In the genomic region with DNA sequence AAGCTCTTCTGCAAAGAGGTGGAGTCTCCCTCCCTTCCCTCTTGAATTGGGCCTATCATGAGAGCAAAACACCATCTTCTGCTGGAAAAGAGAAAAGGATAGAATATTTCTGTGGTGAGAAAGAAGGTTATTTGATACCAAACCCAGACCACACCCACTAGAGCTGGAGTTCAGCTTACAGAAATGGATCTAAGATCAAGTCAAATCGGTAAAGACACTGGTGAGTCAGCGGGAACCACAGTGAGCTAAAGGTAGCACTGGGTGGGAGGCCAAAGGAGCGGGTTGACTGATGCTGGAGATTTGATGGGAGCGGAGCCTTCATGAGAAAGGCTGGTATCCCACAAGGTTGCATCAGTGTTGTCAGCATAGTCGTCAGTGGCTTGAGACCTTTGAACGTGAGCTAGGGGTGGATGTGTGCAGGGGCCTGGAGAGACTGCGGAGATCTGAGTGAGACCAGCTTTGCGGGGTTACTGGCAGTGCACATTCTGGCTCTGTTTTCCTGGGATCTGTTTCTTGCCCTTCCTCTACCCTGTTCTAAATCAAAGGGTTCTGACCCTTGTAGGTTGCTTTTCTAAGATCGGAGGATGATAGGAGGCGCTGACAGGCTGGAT, we compare ENCODE assay signal across 14 cellular contexts.
DNase-seq lines count a peak whose midpoint lies in the region; ATAC-seq, FAIRE-seq and TF ChIP-seq lines count a peak whose summit lies in the region.
"Had no signal": no experiment of that assay in that cellular context is flagged by ENCODE, and none has a peak within 500 bp of the region (broad histone marks: within the 10 kb centered on the region; RNA-seq: fewer than 3 reads in every experiment).

No MANE protein-coding gene starts in this region.

- no peak overlapping the region for H3K56ac ChIP-seq in H1 (replicated peaks; ENCODE audit: insufficient read length, low read depth, low read length)

- H3K27me3 ChIP-seq in H1 (replicated peaks in 1 of 4; ENCODE audit: control insufficient read depth in 3 of 4, extremely low read depth in 1 of 4, insufficient read depth in 3 of 4, low read length in 3 of 4) (no peaks in the 10 kb centered on the region), trophoblast cell (ENCODE audit: insufficient read depth, low read length) (no peaks in the 10 kb centered on the region)
- H3K27me3 ChIP-seq: breast epithelium, tibial nerve had no signal

- H2AFZ ChIP-seq in H1 (ENCODE audit: low read length) (peak overlapping the region; percentile 70; the same call in 1 of the 2 replicates), trophoblast cell (ENCODE audit: insufficient read depth, low read length, poor library complexity) (peak overlapping the region; percentile 21)

- no peak overlapping the region for H2BK20ac ChIP-seq in H1 (ENCODE audit: low read length)

- no peaks in the 10 kb centered on the region for H3K79me2 ChIP-seq in H1 (ENCODE audit: control insufficient read depth in 1 of 2, insufficient read depth in 2 of 2, low read length in 2 of 2)
- no peaks in the 10 kb centered on the region for H3K79me2 ChIP-seq in trophoblast cell (ENCODE audit: control insufficient read depth, insufficient read depth, low read length, poor library complexity)

- H2AK5ac ChIP-seq in H1 (ENCODE audit: low read depth, low read length) (no peak overlapping the region), trophoblast cell (ENCODE audit: low read length) (no peak overlapping the region)

- no peak for FAIRE-seq in H1 (lab: Jason Lieb, UNC)
- FAIRE-seq: A549, endometrium, RCC 7860 had no signal

- no peaks in the 10 kb centered on the region for H3K9me3 Mint-ChIP-seq in activated CD4-positive, alpha-beta memory T cell treated with anti-CD3 and anti-CD28 coated beads for 36 hours
- H3K9me3 Mint-ChIP-seq in activated CD4-positive, alpha-beta memory T cell treated with anti-CD3 and anti-CD28 coated beads, Interleukin-2, amount 10 ng/mL, durations not matched to agents 7 days and 5 days: no peaks in the 10 kb centered on the region

- TF ChIP-seq CTCF in H1 (IDR thresholded peaks at IDR 0.05; ENCODE audit: control extremely low read depth in 1 of 3, insufficient read depth in 1 of 3, low read depth in 1 of 3, low read length in 3 of 3): no peak

- H3K4me1 ChIP-seq in H1 (replicated peaks in 1 of 4; ENCODE audit: control insufficient read depth in 3 of 4, insufficient read depth in 4 of 4, low read length in 3 of 4) (peaks cover 0 to 6% (median under 1%) of the 10 kb centered on the region in 4 experiments; a peak in 2 of 7 replicates), trophoblast cell (ENCODE audit: control insufficient read depth in 1 of 2, insufficient read depth in 2 of 2, low read length in 2 of 2) (peaks cover 8 to 22% of the 10 kb centered on the region in 2 experiments)
- H3K4me1 ChIP-seq: A549, breast epithelium, tibial nerve had no signal

- H3K4me3 ChIP-seq in H1 (ENCODE audit: extremely low read depth in 1 of 4, insufficient read depth in 2 of 4, low read depth in 3 of 4, low read length in 4 of 4) (no peak overlapping the region), trophoblast cell (ENCODE audit: low read depth, low read length) (no peak overlapping the region)
- H3K4me3 ChIP-seq: A549, breast epithelium, tibial nerve had no signal

- TF ChIP-seq POLR2A in H1 (IDR thresholded peaks at IDR 0.05; ENCODE audit: control extremely low read depth in 1 of 2, low read depth in 2 of 2, low read length in 2 of 2) (no peak), erythroblast (IDR thresholded peaks at IDR 0.05; ENCODE audit: low read length) (no peak)

- peak; percentile 70 for DNase-seq in activated CD4-positive, alpha-beta memory T cell treated with anti-CD3 and anti-CD28 coated beads for 36 hours
- no peak for DNase-seq in activated CD4-positive, alpha-beta memory T cell treated with anti-CD3 and anti-CD28 coated beads, Interleukin-2, amount 10 ng/mL, durations not matched to agents 7 days and 5 days
- DNase-seq in M059J (ENCODE audit: low read depth) (peak; percentile 67), H1 (ENCODE audit: low read depth in 1 of 2, low spot score in 2 of 2) (no peak), trophoblast cell (peak; percentile 52 to 66), erythroblast (lab: John Stamatoyannopoulos, UW) (no peak), NOMO-1 (lab: John Stamatoyannopoulos, UW; ENCODE audit: unreplicated experiment in 2 of 2) (no peak)
- DNase-seq: NCI-H446 treated with DMSO at 0.1 percent for 48 hours had no signal

- POLR2A ChIA-PET in activated CD4-positive, alpha-beta memory T cell treated with anti-CD3 and anti-CD28 coated beads for 36 hours (lab: Charles Lee): no interaction called here
- POLR2A ChIA-PET in activated CD4-positive, alpha-beta memory T cell treated with anti-CD3 and anti-CD28 coated beads, Interleukin-2, amount 10 ng/mL, durations not matched to agents 7 days and 5 days (lab: Charles Lee): no interaction called here
- POLR2A ChIA-PET in H1 (lab: Charles Lee; ENCODE audit: partially characterized antibody): interaction anchor here (1.1 kb wide), 1 partner anchor 13 kb away, joined by 3 read pairs; no protein-coding TSS in a partner anchor

- peaks cover 2% of the 10 kb centered on the region for H3K4me1 Mint-ChIP-seq in activated CD4-positive, alpha-beta memory T cell treated with anti-CD3 and anti-CD28 coated beads for 36 hours (ENCODE audit: low read depth)
- peaks cover 5% of the 10 kb centered on the region for H3K4me1 Mint-ChIP-seq in activated CD4-positive, alpha-beta memory T cell treated with anti-CD3 and anti-CD28 coated beads, Interleukin-2, amount 10 ng/mL, durations not matched to agents 7 days and 5 days

- no peak overlapping the region for H3K9ac ChIP-seq in H1 (replicated peaks in 1 of 4; ENCODE audit: extremely low read depth in 1 of 4, low read depth in 3 of 4, low read length in 3 of 4)
- H3K9ac ChIP-seq in trophoblast cell (ENCODE audit: low read length): no peak overlapping the region

- H3K27ac ChIP-seq in H1 (ENCODE audit: low read depth, low read length): no peak overlapping the region
- peak overlapping the region; percentile 96 for H3K27ac ChIP-seq in trophoblast cell (ENCODE audit: low read depth, low read length)
- H3K27ac ChIP-seq: A549, breast epithelium, tibial nerve had no signal

- H3K36me3 Mint-ChIP-seq in activated CD4-positive, alpha-beta memory T cell treated with anti-CD3 and anti-CD28 coated beads for 36 hours: no peaks in the 10 kb centered on the region
- no peaks in the 10 kb centered on the region for H3K36me3 Mint-ChIP-seq in activated CD4-positive, alpha-beta memory T cell treated with anti-CD3 and anti-CD28 coated beads, Interleukin-2, amount 10 ng/mL, durations not matched to agents 7 days and 5 days (ENCODE audit: low read depth)

- H3K18ac ChIP-seq in H1 (ENCODE audit: extremely low read depth, low read length): no peak overlapping the region
- peak overlapping the region; percentile 10 for H3K18ac ChIP-seq in trophoblast cell (ENCODE audit: low read length)

- no peak overlapping the region for H3K23ac ChIP-seq in H1 (ENCODE audit: insufficient read length)
- H3K23ac ChIP-seq in trophoblast cell (ENCODE audit: low read length): no peak overlapping the region

- H3K23me2 ChIP-seq in H1 (ENCODE audit: low read depth, low read length): no peaks in the 10 kb centered on the region

- peaks cover 11% of the 10 kb centered on the region for H3K27me3 Mint-ChIP-seq in activated CD4-positive, alpha-beta memory T cell treated with anti-CD3 and anti-CD28 coated beads for 36 hours
- peaks cover 27% of the 10 kb centered on the region for H3K27me3 Mint-ChIP-seq in activated CD4-positive, alpha-beta memory T cell treated with anti-CD3 and anti-CD28 coated beads, Interleukin-2, amount 10 ng/mL, durations not matched to agents 7 days and 5 days

- H3K9me3 ChIP-seq in H1 (ENCODE audit: insufficient read depth in 2 of 2, low read depth in 1 of 2, low read length in 1 of 2) (no peaks in the 10 kb centered on the region), trophoblast cell (ENCODE audit: insufficient read depth, low read depth, low read length) (no peaks in the 10 kb centered on the region)
- H3K9me3 ChIP-seq: A549, breast epithelium, tibial nerve had no signal

- WGBS in H1 (ENCODE audit: extremely low coverage in 1 of 2, insufficient coverage in 1 of 2, insufficient read length in 1 of 2, insufficient replicate concordance in 2 of 2, low coverage in 1 of 2, low lambda C conversion rate in 2 of 2, missing lambda C conversion rate in 1 of 2), 2 experiments: 92% methylated on average over 9 of the region's 10 CpGs; no CpG with 5 or more reads in 1 of the 2 experiments
- WGBS in trophoblast cell (ENCODE audit: extremely low coverage, insufficient coverage, insufficient read length): no CpG with 5 or more reads among the region's 10 CpGs

- no peak overlapping the region for H3K4me3 Mint-ChIP-seq in activated CD4-positive, alpha-beta memory T cell treated with anti-CD3 and anti-CD28 coated beads for 36 hours
- H3K4me3 Mint-ChIP-seq in activated CD4-positive, alpha-beta memory T cell treated with anti-CD3 and anti-CD28 coated beads, Interleukin-2, amount 10 ng/mL, durations not matched to agents 7 days and 5 days: no peak overlapping the region

- peak overlapping the region; percentile 24 for H4K12ac ChIP-seq in trophoblast cell (ENCODE audit: low read depth, low read length)

- H3K4ac ChIP-seq in H1 (replicated peaks; ENCODE audit: insufficient read length, low read depth, low read length): no peak overlapping the region
- H3K4ac ChIP-seq in trophoblast cell (ENCODE audit: low read depth, low read length): peak overlapping the region; percentile 8

- H3K14ac ChIP-seq in H1 (ENCODE audit: insufficient read length) (no peak overlapping the region), trophoblast cell (ENCODE audit: low read length) (peak overlapping the region; percentile 71)

- intact Hi-C loops in activated CD4-positive, alpha-beta memory T cell treated with anti-CD3 and anti-CD28 coated beads for 36 hours (cut with micrococcal nuclease): loop anchor here (1.0 kb wide), 1 partner anchor 409 kb away; no protein-coding TSS in a partner anchor

- H2BK5ac ChIP-seq in H1 (ENCODE audit: low read depth, low read length) (no peak overlapping the region), trophoblast cell (ENCODE audit: low read depth, low read length, poor library complexity) (peak overlapping the region; percentile 84)

- ATAC-seq in HG02852 (IDR thresholded peaks at IDR 0.05; ENCODE audit: unreplicated experiment): no peak
- ATAC-seq: A549 had no signal

- H3K4me2 ChIP-seq in H1 (ENCODE audit: insufficient read depth in 1 of 2, low read depth in 2 of 2, low read length in 2 of 2) (no peak overlapping the region), trophoblast cell (ENCODE audit: low read length) (peak overlapping the region; percentile 28)
- H3K4me2 ChIP-seq: A549 had no signal

- CTCF ChIA-PET in activated CD4-positive, alpha-beta memory T cell treated with anti-CD3 and anti-CD28 coated beads for 36 hours (lab: Charles Lee): no interaction called here
- CTCF ChIA-PET in activated CD4-positive, alpha-beta memory T cell treated with anti-CD3 and anti-CD28 coated beads, Interleukin-2, amount 10 ng/mL, durations not matched to agents 7 days and 5 days (lab: Charles Lee): interaction anchor here (0.8 to 4.2 kb wide), 2 partner anchors 13 to 32 kb away, joined by 3 to 15 read pairs; no protein-coding TSS in a partner anchor
- CTCF ChIA-PET in H1 (lab: Charles Lee; ENCODE audit: partially characterized antibody): interaction anchor here (0.6 to 3.2 kb wide), 5 partner anchors 10 to 218 kb away, joined by 3 to 18 read pairs (median 6); no protein-coding TSS in a partner anchor

- H3K36me3 ChIP-seq in H1 (ENCODE audit: control insufficient read depth in 2 of 4, insufficient read depth in 4 of 4, low read length in 3 of 4) (no peaks in the 10 kb centered on the region), trophoblast cell (ENCODE audit: control insufficient read depth in 1 of 2, insufficient read depth in 2 of 2, low read length in 2 of 2) (no peaks in the 10 kb centered on the region)
- H3K36me3 ChIP-seq: breast epithelium, tibial nerve had no signal

- H4K5ac ChIP-seq in H1 (ENCODE audit: insufficient read length, low read depth, low read length): no peak overlapping the region

- TF ChIP-seq EP300 in H1 (IDR thresholded peaks at IDR 0.05; ENCODE audit: borderline replicate concordance in 1 of 2, low read depth in 2 of 2, low read length in 2 of 2): no peak

- no peak overlapping the region for H4K8ac ChIP-seq in H1 (ENCODE audit: extremely low read depth, insufficient read depth, low read length)
- peak overlapping the region; percentile 66 for H4K8ac ChIP-seq in trophoblast cell (ENCODE audit: low read depth, low read length)

- H4K20me1 ChIP-seq in H1 (replicated peaks in 1 of 2; ENCODE audit: control insufficient read depth in 1 of 2, insufficient read depth in 2 of 2, low read length in 2 of 2): no peaks in the 10 kb centered on the region

- no peak overlapping the region for H3K27ac Mint-ChIP-seq in activated CD4-positive, alpha-beta memory T cell treated with anti-CD3 and anti-CD28 coated beads for 36 hours
- no peak overlapping the region for H3K27ac Mint-ChIP-seq in activated CD4-positive, alpha-beta memory T cell treated with anti-CD3 and anti-CD28 coated beads, Interleukin-2, amount 10 ng/mL, durations not matched to agents 7 days and 5 days

- H2BK12ac ChIP-seq in H1 (ENCODE audit: low read depth, low read length): no peak overlapping the region; the same call in 1 of the 2 replicates
- peak overlapping the region; percentile 85 for H2BK12ac ChIP-seq in trophoblast cell (ENCODE audit: low read length)

- TF ChIP-seq RAD21 in H1 (IDR thresholded peaks at IDR 0.05 in 1 of 2, conservative IDR thresholded peaks at IDR 0.05 in 1 of 2; ENCODE audit: low read depth in 2 of 2, low read length in 2 of 2): no peak

- no peak overlapping the region for H4K91ac ChIP-seq in H1 (replicated peaks; ENCODE audit: insufficient read length, low read length)
- peak overlapping the region; percentile 74 for H4K91ac ChIP-seq in trophoblast cell (ENCODE audit: low read depth, low read length)

- H2BK120ac ChIP-seq in H1 (replicated peaks; ENCODE audit: low read depth, low read length): no peak overlapping the region
- peak overlapping the region; percentile 87 for H2BK120ac ChIP-seq in trophoblast cell (ENCODE audit: insufficient read depth, low read length, poor library complexity)

- H2BK15ac ChIP-seq in H1 (ENCODE audit: low read length): no peak overlapping the region

- H3K79me1 ChIP-seq in H1 (ENCODE audit: low read depth, low read length) (no peaks in the 10 kb centered on the region), trophoblast cell (ENCODE audit: low read length) (peaks cover 22% of the 10 kb centered on the region)

Comparison
In these comparisons a context has a peak if more than half of its experiments do, and no peak if none do; other contexts are left out.
1. DNase-seq: peak in activated CD4-positive, alpha-beta memory T cell treated with anti-CD3 and anti-CD28 coated beads for 36 hours (single experiment), M059J (single experiment) and trophoblast cell (2 of 2); none in activated CD4-positive, alpha-beta memory T cell treated with anti-CD3 and anti-CD28 coated beads, Interleukin-2, amount 10 ng/mL, durations not matched to agents 7 days and 5 days (single experiment), H1 (0 of 2), erythroblast (0 of 2) and NOMO-1 (0 of 2).